ENCODE assay signal across 1 cellular context in genomic region chr13:30617315-30618185, GRCh38.
TF ChIP-seq lines count a peak whose summit lies in the region.

TSS of gene USPL1 (plus strand) at chr13:30617920. CDS start at chr13:30621141, 3,221 bp downstream.

TF ChIP-seq in HepG2, 621 proteins besides CTCF, POLR2A, EP300 and RAD21 (continued from another document and continues in another):
- peak; percentile 89 for TF ChIP-seq ZSCAN25 (CRISPR knock-in tag; IDR thresholded peaks at IDR 0.05)
- no peak for TF ChIP-seq PTBP1 (IDR thresholded peaks at IDR 0.05; ENCODE audit: low read depth, low read length, poor library complexity, severe bottlenecking)
- TF ChIP-seq ZNF792 (CRISPR knock-in tag; IDR thresholded peaks at IDR 0.05): peak; percentile 95
- no peak for TF ChIP-seq FOXP1 (IDR thresholded peaks at IDR 0.05)
- peak; percentile 33 for TF ChIP-seq FOXP1 (CRISPR knock-in tag; IDR thresholded peaks at IDR 0.05)
- TF ChIP-seq HIVEP1 (CRISPR knock-in tag; IDR thresholded peaks at IDR 0.05): peak; percentile 96
- TF ChIP-seq IKZF5 (CRISPR knock-in tag; IDR thresholded peaks at IDR 0.05): peak; percentile 99
- TF ChIP-seq PRPF4 (IDR thresholded peaks at IDR 0.05; ENCODE audit: low read depth, low read length, poor library complexity, severe bottlenecking): peak; percentile 69
- no peak for TF ChIP-seq SRSF9 (IDR thresholded peaks at IDR 0.05; ENCODE audit: borderline replicate concordance, insufficient read depth, low read depth, low read length, poor library complexity, severe bottlenecking)
- peak; percentile 97 for TF ChIP-seq KLF15 (CRISPR knock-in tag; IDR thresholded peaks at IDR 0.05; ENCODE audit: borderline replicate concordance)
- peak; percentile 100 for TF ChIP-seq CBX5 (CRISPR knock-in tag; IDR thresholded peaks at IDR 0.05; ENCODE audit: borderline replicate concordance)
- TF ChIP-seq SRF (IDR thresholded peaks at IDR 0.05; ENCODE audit: low read depth, low read length): peak; percentile 80; the same call in 1 of the 2 replicates
- TF ChIP-seq PRMT3 (CRISPR knock-in tag; IDR thresholded peaks at IDR 0.05; ENCODE audit: borderline replicate concordance, low read depth): peak; percentile 97; the same call in 1 of the 2 replicates
- peak; percentile 98 for TF ChIP-seq ARID4A (CRISPR knock-in tag; IDR thresholded peaks at IDR 0.05; ENCODE audit: borderline replicate concordance)
- TF ChIP-seq ZBTB1 (CRISPR knock-in tag; IDR thresholded peaks at IDR 0.05; ENCODE audit: borderline replicate concordance): no peak
- TF ChIP-seq GABPA (IDR thresholded peaks at IDR 0.05; ENCODE audit: low read depth, low read length): peak; percentile 100
- peak; percentile 100 for TF ChIP-seq GABPA (CRISPR knock-in tag; IDR thresholded peaks at IDR 0.05; ENCODE audit: low read depth)
- TF ChIP-seq ZNF138 (CRISPR knock-in tag; IDR thresholded peaks at IDR 0.05; ENCODE audit: low read depth): peak; percentile 93
- TF ChIP-seq ZNF124 (CRISPR knock-in tag; IDR thresholded peaks at IDR 0.05): peak; percentile 54; the same call in 1 of the 2 replicates
- TF ChIP-seq MAX (IDR thresholded peaks at IDR 0.05): peak; percentile 99
- TF ChIP-seq LCORL (IDR thresholded peaks at IDR 0.05): no peak
- peak; percentile 89 for TF ChIP-seq LCORL (CRISPR knock-in tag; IDR thresholded peaks at IDR 0.05)
- peak; percentile 96 for TF ChIP-seq MXD1 (CRISPR knock-in tag; IDR thresholded peaks at IDR 0.05)
- TF ChIP-seq POLR2AphosphoS5 (IDR thresholded peaks at IDR 0.05; ENCODE audit: low read depth, low read length): peak; percentile 66
- TF ChIP-seq RFX1 (IDR thresholded peaks at IDR 0.05): no peak
- TF ChIP-seq ZNF234 (CRISPR knock-in tag; conservative IDR thresholded peaks at IDR 0.05): peak; percentile 98
- peak; percentile 98 for TF ChIP-seq ZNF589 (CRISPR knock-in tag; conservative IDR thresholded peaks at IDR 0.05)
- peak; percentile 61; the same call in 1 of the 2 replicates for TF ChIP-seq PRDM15 (CRISPR knock-in tag; IDR thresholded peaks at IDR 0.05)
- no peak; the same call in 1 of the 2 replicates for TF ChIP-seq ZNF713 (CRISPR knock-in tag; IDR thresholded peaks at IDR 0.05)
- peak; percentile 54; the same call in 1 of the 2 replicates for TF ChIP-seq ELF4 (CRISPR knock-in tag; IDR thresholded peaks at IDR 0.05; ENCODE audit: borderline replicate concordance)
- no peak for TF ChIP-seq NFATC3 (CRISPR knock-in tag; IDR thresholded peaks at IDR 0.05)
- TF ChIP-seq ATF4 (CRISPR knock-in tag; IDR thresholded peaks at IDR 0.05): peak in 1 of 2 experiments; percentile 89; a peak in 2 of 4 replicates
- TF ChIP-seq NFIB (CRISPR knock-in tag; IDR thresholded peaks at IDR 0.05; ENCODE audit: borderline replicate concordance): no peak
- no peak; the same call in 1 of the 2 replicates for TF ChIP-seq FOXM1 (CRISPR knock-in tag; IDR thresholded peaks at IDR 0.05)
- peak; percentile 97 for TF ChIP-seq SALL1 (CRISPR knock-in tag; IDR thresholded peaks at IDR 0.05)
- TF ChIP-seq ZNF282 (IDR thresholded peaks at IDR 0.05; ENCODE audit: partially characterized antibody): no peak
- no peak for TF ChIP-seq TCF7L2 (IDR thresholded peaks at IDR 0.05; ENCODE audit: low read depth, low read length)
- peak; percentile 17; the same call in 1 of the 2 replicates for TF ChIP-seq SOX13 (IDR thresholded peaks at IDR 0.05)
- peak in 1 of 2 experiments; percentile 82; a peak in 2 of 4 replicates for TF ChIP-seq SOX13 (CRISPR knock-in tag; conservative IDR thresholded peaks at IDR 0.05 in 1 of 2, IDR thresholded peaks at IDR 0.05 in 1 of 2)
- peak; percentile 68 for TF ChIP-seq NCOA2 (CRISPR knock-in tag; IDR thresholded peaks at IDR 0.05)
- TF ChIP-seq ZNF407 (CRISPR knock-in tag; IDR thresholded peaks at IDR 0.05; ENCODE audit: not compliant biosample characterization): peak; percentile 97
- TF ChIP-seq KAT8 (CRISPR knock-in tag; IDR thresholded peaks at IDR 0.05): peak; percentile 99
- TF ChIP-seq SMC3 (IDR thresholded peaks at IDR 0.05; ENCODE audit: low read length): no peak; the same call in 1 of the 2 replicates
- peak; percentile 89; the same call in 1 of the 2 replicates for TF ChIP-seq MEIS2 (CRISPR knock-in tag; IDR thresholded peaks at IDR 0.05)
- TF ChIP-seq ZFP1 (CRISPR knock-in tag; IDR thresholded peaks at IDR 0.05): peak; percentile 85; the same call in 1 of the 2 replicates
- peak; percentile 84; the same call in 1 of the 2 replicates for TF ChIP-seq ZNF510 (CRISPR knock-in tag; IDR thresholded peaks at IDR 0.05; ENCODE audit: low read depth)
